38 cellular contexts compared by ENCODE assay signal in genomic region chr9:114825126-114825525, GRCh38. TPM values are rescaled to one million over a fixed set of nuclear protein-coding genes. Genes with fewer than 3 reads are reported as not detected.
"Had no signal": no experiment of that assay in that cellular context is flagged by ENCODE, and none has a peak within 500 bp of the region (broad histone marks: within the 10 kb centered on the region; RNA-seq: fewer than 3 reads in every experiment).

No MANE protein-coding gene starts in this region.

- ATAC-seq: activated CD8-positive, alpha-beta memory T cell treated with anti-CD3 and anti-CD28 coated beads, Interleukin-2, amount 10 ng/mL, durations not matched to agents 7 days and 5 days; activated naive CD8-positive, alpha-beta T cell treated with anti-CD3 and anti-CD28 coated beads, Interleukin-2, amount 50 U/mL, for 24 hours; PC-3 had no signal

- H3K4me3 Mint-ChIP-seq: activated B cell treated with CpG ODN at 0.5 μM for 24 hours; activated CD4-positive, alpha-beta memory T cell treated with anti-CD3 and anti-CD28 coated beads, Interleukin-2, amount 10 ng/mL, durations not matched to agents 7 days and 5 days; activated CD8-positive, alpha-beta memory T cell treated with anti-CD3 and anti-CD28 coated beads, Interleukin-2, amount 10 ng/mL, durations not matched to agents 7 days and 5 days; activated naive CD4-positive, alpha-beta T cell treated with anti-CD3 and anti-CD28 coated beads, Interleukin-2, amount 10 ng/mL, durations not matched to agents 7 days and 5 days; activated naive CD8-positive, alpha-beta T cell; activated naive CD8-positive, alpha-beta T cell treated with anti-CD3 and anti-CD28 coated beads, Interleukin-2, amount 50 U/mL, for 24 hours had no signal

- H3K4me2 ChIP-seq: SK-N-SH had no signal

- H3K4me3 ChIP-seq: ascending aorta, cardiac muscle cell, Peyer's patch, SJSA1 had no signal

- H3K27ac ChIP-seq: ascending aorta, cardiac muscle cell, Peyer's patch, SJSA1, VCaP had no signal

- H3K9me3 Mint-ChIP-seq: activated B cell treated with CpG ODN at 0.5 μM for 24 hours; activated naive CD8-positive, alpha-beta T cell treated with anti-CD3 and anti-CD28 coated beads, Interleukin-2, amount 50 U/mL, for 24 hours had no signal

- H3K36me3 ChIP-seq: ascending aorta, cardiac muscle cell, Peyer's patch, SJSA1 had no signal

- H3K27me3 ChIP-seq: ascending aorta, Peyer's patch, SJSA1 had no signal

- DNase-seq: activated B cell treated with CpG ODN at 0.5 μM for 24 hours; activated CD4-positive, alpha-beta memory T cell treated with anti-CD3 and anti-CD28 coated beads, Interleukin-2, amount 10 ng/mL, durations not matched to agents 7 days and 5 days; activated CD4-positive, alpha-beta T cell treated with anti-CD3 and anti-CD28 coated beads for 4 hours; activated CD4-positive, CD25-positive, alpha-beta regulatory T cell treated with anti-CD3 and anti-CD28 coated beads, Interleukin-2, amount 50 U/mL, for 72 hours; activated CD8-positive, alpha-beta memory T cell treated with anti-CD3 and anti-CD28 coated beads for 24 hours; activated CD8-positive, alpha-beta memory T cell treated with anti-CD3 and anti-CD28 coated beads, Interleukin-2, amount 10 ng/mL, durations not matched to agents 7 days and 5 days; activated CD8-positive, alpha-beta memory T cell treated with anti-CD3 and anti-CD28 coated beads, Interleukin-2, amount 50 U/mL, for 48 hours; activated effector memory CD4-positive, alpha-beta T cell treated with Interleukin-2 at 50 U/mL for 16 hours; activated naive CD4-positive, alpha-beta T cell treated with anti-CD3 and anti-CD28 coated beads, Interleukin-2, amount 10 ng/mL, durations not matched to agents 7 days and 5 days; activated naive CD8-positive, alpha-beta T cell treated with anti-CD3 and anti-CD28 coated beads, Interleukin-2, amount 50 U/mL, for 24 hours; activated T-cell treated with anti-CD3 and anti-CD28 coated beads, Interleukin-2, amount 50 U/mL, for 48 hours; amniotic stem cell; Karpas-422; KBM-7; NCI-H1105; NCI-H1417 treated with DMSO at 0.1 percent for 48 hours; NCI-H187 treated with DMSO at 0.1 percent for 48 hours; NCI-H2081; NCI-H2171 treated with DMSO at 0.1 percent for 48 hours; NCI-H2227 treated with DMSO at 0.1 percent for 48 hours; NCI-H446; NCI-H510A treated with DMSO at 0.1 percent for 48 hours; NCI-H526 treated with DMSO at 0.1 percent for 48 hours; NK-92 treated with Interleukin-12 subunit alpha and Interleukin-12 subunit beta, amount 100 ng/mL, for 24 hours; PC-3; Peyer's patch; RPMI8226; SHP77 treated with DMSO at 0.1 percent for 48 hours; SK-N-SH; SW 1271; T-helper 1 cell; T-helper 2 cell; T-helper 9 cell had no signal

- H3K4me1 ChIP-seq: ascending aorta, Peyer's patch, SJSA1 had no signal

- H3K27me3 Mint-ChIP-seq: activated naive CD8-positive, alpha-beta T cell had no signal

- H3K4me1 Mint-ChIP-seq: activated B cell treated with CpG ODN at 0.5 μM for 24 hours had no signal

- H3K9me2 ChIP-seq: SK-N-SH had no signal

- H3K27ac Mint-ChIP-seq: activated B cell treated with CpG ODN at 0.5 μM for 24 hours; activated CD4-positive, alpha-beta memory T cell treated with anti-CD3 and anti-CD28 coated beads, Interleukin-2, amount 10 ng/mL, durations not matched to agents 7 days and 5 days; activated CD8-positive, alpha-beta memory T cell treated with anti-CD3 and anti-CD28 coated beads, Interleukin-2, amount 10 ng/mL, durations not matched to agents 7 days and 5 days; activated naive CD4-positive, alpha-beta T cell treated with anti-CD3 and anti-CD28 coated beads, Interleukin-2, amount 10 ng/mL, durations not matched to agents 7 days and 5 days; activated naive CD8-positive, alpha-beta T cell; activated naive CD8-positive, alpha-beta T cell treated with anti-CD3 and anti-CD28 coated beads, Interleukin-2, amount 50 U/mL, for 24 hours had no signal

RNA-seq across cellular contexts. Expression of gene TNFSF15, which starts 19.3 kb away (rescaled TPM):
- total RNA-seq: cardiac muscle cell, SJSA1 had no signal
- polyA plus RNA-seq: cardiac muscle cell had no signal
